19 cellular contexts compared by ENCODE assay signal in genomic region chr18:30491815-30492551, GRCh38.
"Had no signal": no experiment of that assay in that cellular context is flagged by ENCODE, and none has a peak within 500 bp of the region (broad histone marks: within the 10 kb centered on the region; RNA-seq: fewer than 3 reads in every experiment).

No MANE protein-coding gene starts in this region.

- H3K4me1 ChIP-seq: testis had no signal

- H3K4me3 Mint-ChIP-seq: activated CD4-positive, alpha-beta T cell treated with anti-CD3 and anti-CD28 coated beads, Interleukin-2, amount 10 ng/mL, durations not matched to agents 7 days and 5 days; activated T-cell treated with anti-CD3 and anti-CD28 coated beads, Interleukin-2, amount 50 U/mL, for 72 hours; brain; endodermal cell; T-cell; type B pancreatic cell had no signal

- ATAC-seq: left lobe of liver, T-cell had no signal

- DNase-seq: activated CD4-positive, alpha-beta T cell treated with anti-CD3 and anti-CD28 coated beads, Interleukin-2, amount 10 ng/mL, durations not matched to agents 7 days and 5 days; activated CD4-positive, CD25-positive, alpha-beta regulatory T cell; activated gamma-delta T cell treated with Interleukin-2 at 50 U/mL for 16 hours; activated T-cell treated with anti-CD3 and anti-CD28 coated beads, Interleukin-2, amount 50 U/mL, for 72 hours; anterior cingulate cortex; caudate nucleus; dorsolateral prefrontal cortex; endodermal cell; kidney; occipital lobe; stimulated activated CD4-positive, alpha-beta T cell treated with anti-CD3 and anti-CD28 coated beads, Interleukin-12 subunit alpha, Interleukin-12 subunit beta, amount 100 ng/mL, for 4 hours; stimulated activated CD4-positive, alpha-beta T cell treated with anti-CD3 and anti-CD28 coated beads, Interleukin-2, amount 100 ng/mL, for 24 hours; T-cell; testis had no signal

- H3K27ac Mint-ChIP-seq: activated CD4-positive, alpha-beta T cell treated with anti-CD3 and anti-CD28 coated beads, Interleukin-2, amount 10 ng/mL, durations not matched to agents 7 days and 5 days; activated T-cell treated with anti-CD3 and anti-CD28 coated beads, Interleukin-2, amount 50 U/mL, for 72 hours; brain; endodermal cell; progenitor cell of endocrine pancreas; T-cell; type B pancreatic cell had no signal

- H3K4me3 ChIP-seq: dorsolateral prefrontal cortex, lung, testis had no signal

- H3K27me3 Mint-ChIP-seq: activated CD4-positive, alpha-beta T cell treated with anti-CD3 and anti-CD28 coated beads, Interleukin-2, amount 10 ng/mL, durations not matched to agents 7 days and 5 days; progenitor cell of endocrine pancreas; T-cell; type B pancreatic cell had no signal

- H3K27ac ChIP-seq: dorsolateral prefrontal cortex, testis had no signal

- H3K27me3 ChIP-seq: dorsolateral prefrontal cortex, testis had no signal

- H3K4me1 Mint-ChIP-seq: activated CD4-positive, alpha-beta T cell treated with anti-CD3 and anti-CD28 coated beads, Interleukin-2, amount 10 ng/mL, durations not matched to agents 7 days and 5 days; brain; T-cell had no signal

- H3K9me3 ChIP-seq: testis had no signal

- H3K36me3 Mint-ChIP-seq: brain, T-cell, type B pancreatic cell had no signal

- H3K9me3 Mint-ChIP-seq: activated CD4-positive, alpha-beta T cell treated with anti-CD3 and anti-CD28 coated beads, Interleukin-2, amount 10 ng/mL, durations not matched to agents 7 days and 5 days; brain; endodermal cell; type B pancreatic cell had no signal
